In the genomic region with DNA sequence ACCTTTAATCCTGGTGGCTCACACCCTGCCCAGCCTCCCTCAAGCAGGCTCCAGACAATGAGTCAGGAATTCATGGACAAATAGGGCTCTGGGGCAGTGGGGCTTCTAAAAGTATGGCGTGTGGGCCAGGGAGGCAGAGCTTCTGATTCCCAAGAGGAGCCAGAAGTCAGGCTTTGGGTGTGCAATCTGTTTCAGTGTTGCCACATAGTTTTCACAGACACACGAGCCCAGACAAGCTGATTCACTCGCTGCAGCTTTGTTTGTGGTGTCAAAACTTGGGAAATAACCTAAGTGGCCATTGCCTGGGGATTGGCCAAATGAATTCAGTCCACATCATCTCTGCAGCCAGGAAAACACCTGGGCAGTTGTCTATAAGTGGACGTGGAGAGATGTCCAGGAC, we compare ENCODE assay signal across 10 cellular contexts. TPM values are rescaled to one million over a fixed set of nuclear protein-coding genes. Genes with fewer than 3 reads are reported as not detected.
DNase-seq lines count a peak whose midpoint lies in the region; ATAC-seq lines count a peak whose summit lies in the region.
"Had no signal": no experiment of that assay in that cellular context is flagged by ENCODE, and none has a peak within 500 bp of the region (broad histone marks: within the 10 kb centered on the region; RNA-seq: fewer than 3 reads in every experiment).

No MANE protein-coding gene starts in this region.

- H3K27me3 ChIP-seq in SJSA1 (replicated peaks), result no peaks in the 10 kb centered on the region

- no peak overlapping the region for H3K4me3 Mint-ChIP-seq in activated naive CD8-positive, alpha-beta T cell treated with anti-CD3 and anti-CD28 coated beads, Interleukin-2, amount 50 U/mL, for 24 hours
- H3K4me3 Mint-ChIP-seq: T-helper 2 cell treated with Interferon-gamma antibody and Interleukin-4, amounts not matched to agents 5 μg/mL and 100 μg/mL, for 36 hours had no signal

- H3K27ac Mint-ChIP-seq in activated naive CD8-positive, alpha-beta T cell treated with anti-CD3 and anti-CD28 coated beads, Interleukin-2, amount 50 U/mL, for 24 hours, result no peak overlapping the region
- H3K27ac Mint-ChIP-seq: T-helper 2 cell treated with Interferon-gamma antibody and Interleukin-4, amounts not matched to agents 5 μg/mL and 100 μg/mL, for 36 hours had no signal

- peaks cover 79% of the 10 kb centered on the region for H3K36me3 ChIP-seq in SJSA1

- no peaks in the 10 kb centered on the region for H3K27me3 Mint-ChIP-seq in activated naive CD8-positive, alpha-beta T cell treated with anti-CD3 and anti-CD28 coated beads, Interleukin-2, amount 50 U/mL, for 24 hours

- DNase-seq in GM03348 (ENCODE audit: low spot score), result peak; percentile 91
- DNase-seq in SJSA1 (ENCODE audit: low read depth in 1 of 2, low spot score in 2 of 2), result peak; percentile 57 to 79
- peak; percentile 93 for DNase-seq in fibroblast of the conjunctiva (ENCODE audit: low read depth)
- no peak for DNase-seq in sciatic nerve (ENCODE audit: low spot score)
- no peak for DNase-seq in caudate nucleus (lab: John Stamatoyannopoulos, UW)
- DNase-seq in activated naive CD8-positive, alpha-beta T cell treated with anti-CD3 and anti-CD28 coated beads, Interleukin-2, amount 50 U/mL, for 24 hours, result no peak
- DNase-seq: stimulated activated CD4-positive, alpha-beta T cell treated with anti-CD3 and anti-CD28 coated beads, Interleukin-4, amount 100 ng/mL, for 24 hours had no signal

- H3K9me3 ChIP-seq in SJSA1 (replicated peaks), result no peaks in the 10 kb centered on the region

- intact Hi-C loops in sciatic nerve (cut with DNase I), result no loop called here

- ATAC-seq in sciatic nerve (peak; percentile 86), HG02973 (IDR thresholded peaks at IDR 0.05; ENCODE audit: unreplicated experiment) (no peak), HG02623 (IDR thresholded peaks at IDR 0.05; ENCODE audit: unreplicated experiment) (no peak)
- ATAC-seq in activated naive CD8-positive, alpha-beta T cell treated with anti-CD3 and anti-CD28 coated beads, Interleukin-2, amount 50 U/mL, for 24 hours, result no peak

- H3K36me3 Mint-ChIP-seq in activated naive CD8-positive, alpha-beta T cell treated with anti-CD3 and anti-CD28 coated beads, Interleukin-2, amount 50 U/mL, for 24 hours (ENCODE audit: low read depth), result peaks cover 13% of the 10 kb centered on the region

- H3K4me1 Mint-ChIP-seq in activated naive CD8-positive, alpha-beta T cell treated with anti-CD3 and anti-CD28 coated beads, Interleukin-2, amount 50 U/mL, for 24 hours, result peaks cover 38% of the 10 kb centered on the region

- peak overlapping the region; percentile 51 for H3K27ac ChIP-seq in SJSA1
- no peak overlapping the region for H3K27ac ChIP-seq in caudate nucleus (ENCODE audit: low read depth, low read length)

- no peaks in the 10 kb centered on the region for H3K9me3 Mint-ChIP-seq in activated naive CD8-positive, alpha-beta T cell treated with anti-CD3 and anti-CD28 coated beads, Interleukin-2, amount 50 U/mL, for 24 hours
- H3K9me3 Mint-ChIP-seq: T-helper 2 cell treated with Interferon-gamma antibody and Interleukin-4, amounts not matched to agents 5 μg/mL and 100 μg/mL, for 36 hours had no signal

- H3K4me3 ChIP-seq in SJSA1, result no peak overlapping the region

- peaks cover 39% of the 10 kb centered on the region for H3K4me1 ChIP-seq in SJSA1 (replicated peaks)

RNA-seq across cellular contexts. Expression of a gene that starts 9.2 kb away (rescaled TPM):
- 24.8 and 43.5 TPM in 2 replicates for total RNA-seq in SJSA1 (2014; rRNA removed; shearing (Covaris generic))
- total RNA-seq in sciatic nerve, result 39.5 TPM

RNA-seq across cellular contexts. Expression of a gene that starts 31.4 kb away (rescaled TPM):
- 45.4 and 51.1 TPM in 2 replicates for total RNA-seq in SJSA1 (2014; rRNA removed; shearing (Covaris generic))
- total RNA-seq in sciatic nerve, result 93.4 TPM

RNA-seq across cellular contexts. Expression of a gene that starts 46.3 kb away (rescaled TPM):
- total RNA-seq in SJSA1 (2014; rRNA removed; shearing (Covaris generic)), result 29.3 and 30.8 TPM in 2 replicates
- 113 TPM for total RNA-seq in sciatic nerve

Comparison
In these comparisons a context has a peak if more than half of its experiments do, and no peak if none do; other contexts are left out.
1. DNase-seq: peak in GM03348 (single experiment), SJSA1 (2 of 2) and fibroblast of the conjunctiva (single experiment); none in sciatic nerve (single experiment), caudate nucleus (0 of 61) and activated naive CD8-positive, alpha-beta T cell treated with anti-CD3 and anti-CD28 coated beads, Interleukin-2, amount 50 U/mL, for 24 hours (single experiment).